8 cellular contexts compared by ENCODE assay signal in genomic region chr2:42513252-42513918, GRCh38. TPM values are rescaled to one million over a fixed set of nuclear protein-coding genes. Genes with fewer than 3 reads are reported as not detected.
DNase-seq lines count a peak whose midpoint lies in the region; ATAC-seq and TF ChIP-seq lines count a peak whose summit lies in the region.

No MANE protein-coding gene starts in this region.

- WGBS in prostate gland = 70% methylated on average over 5 of the region's 5 CpGs

- TF ChIP-seq POLR2A in prostate gland (IDR thresholded peaks at IDR 0.05) = no peak

- DNase-seq in COLO668 (lab: John Stamatoyannopoulos, UW; ENCODE audit: unreplicated experiment) (peak; percentile 20), HCEC 1CT (peak; percentile 64), RWPE2 (ENCODE audit: low spot score) (no peak), fibroblast of villous mesenchyme (ENCODE audit: low read depth) (peak; percentile 70), prostate gland (ENCODE audit: low spot score) (peak; percentile 25), NCI-H1048 (lab: John Stamatoyannopoulos, UW) (no peak)

- intact Hi-C loops in prostate gland (cut with DNase I) = loop anchor here (5.0 kb wide), 1 partner anchor 149 kb away; no protein-coding TSS in a partner anchor

- H3K27ac ChIP-seq in RWPE2 (ENCODE audit: poor library complexity, severe bottlenecking) = no peak overlapping the region
- H3K27ac ChIP-seq in prostate gland = no peak overlapping the region

- no peaks in the 10 kb centered on the region for H3K4me1 ChIP-seq in RWPE2 (ENCODE audit: insufficient read depth, poor library complexity, severe bottlenecking)
- no peaks in the 10 kb centered on the region for H3K4me1 ChIP-seq in prostate gland (replicated peaks)

- no peak; the same call in 2 of the 3 replicates for ATAC-seq in RWPE2 (ENCODE audit: low read depth)
- no peak for ATAC-seq in HG03196 (IDR thresholded peaks at IDR 0.05; ENCODE audit: unreplicated experiment)
- no peak for ATAC-seq in HG03039 (IDR thresholded peaks at IDR 0.05; ENCODE audit: unreplicated experiment)

- H3K9me3 ChIP-seq in RWPE2 (ENCODE audit: severe bottlenecking) (no peaks in the 10 kb centered on the region), prostate gland (no peaks in the 10 kb centered on the region)

- H3K4me3 ChIP-seq in RWPE2 (ENCODE audit: severe bottlenecking) = no peak overlapping the region
- H3K4me3 ChIP-seq in fibroblast of villous mesenchyme (ENCODE audit: low read depth, low read length) = no peak overlapping the region
- H3K4me3 ChIP-seq in prostate gland = no peak overlapping the region

- H3K36me3 ChIP-seq in RWPE2 (ENCODE audit: low read depth) = no peaks in the 10 kb centered on the region
- no peaks in the 10 kb centered on the region for H3K36me3 ChIP-seq in prostate gland

- H3K27me3 ChIP-seq in RWPE2 (ENCODE audit: insufficient read depth, poor library complexity, severe bottlenecking) (no peaks in the 10 kb centered on the region), prostate gland (replicated peaks; ENCODE audit: insufficient read depth) (no peaks in the 10 kb centered on the region)

- TF ChIP-seq CTCF in RWPE2 (IDR thresholded peaks at IDR 0.05; ENCODE audit: poor library complexity, severe bottlenecking) (peak; percentile 32), fibroblast of villous mesenchyme (IDR thresholded peaks at IDR 0.05; ENCODE audit: insufficient read depth, low read depth, low read length) (peak; percentile 85), prostate gland (IDR thresholded peaks at IDR 0.05) (peak in 3 of 4 experiments; percentile 52 to 62 (median 53))

RNA-seq across cellular contexts. Expression of gene KCNG3, which starts 19.6 kb away (rescaled TPM):
- total RNA-seq in fibroblast of villous mesenchyme (under 0.01 TPM in 1 of 2 replicates, not detected in the other), prostate gland (1 to 10 TPM in 1 of 2 donors, under 1 TPM in 1; 0.27 to 4.1 TPM)

RNA-seq across cellular contexts. Expression of gene MTA3, which starts 55.0 kb away (rescaled TPM):
- total RNA-seq in fibroblast of villous mesenchyme (25.8 and 32.0 TPM in 2 replicates), prostate gland (10 to 100 TPM; 23.6 to 53.4 TPM)

Comparison
In these comparisons a context has a peak if more than half of its experiments do, and no peak if none do; other contexts are left out.
1. DNase-seq: peak in COLO668 (single experiment), HCEC 1CT (single experiment), fibroblast of villous mesenchyme (single experiment) and prostate gland (single experiment); none in RWPE2 (single experiment) and NCI-H1048 (single experiment).
2. CTCF ChIP-seq: peak in every context shown above with its lines; median percentile 85 in fibroblast of villous mesenchyme; 53 in prostate gland; 32 in RWPE2.